ENCODE assay signal across 8 cellular contexts in genomic region chr7:101153969-101154692, GRCh38. TPM values are rescaled to one million over a fixed set of nuclear protein-coding genes. Genes with fewer than 3 reads are reported as not detected.
DNase-seq lines count a peak whose midpoint lies in the region; ATAC-seq lines count a peak whose summit lies in the region.

TSS of gene AP1S1 (plus strand) at chr7:101154476. CDS start at chr7:101154515, 39 bp downstream.

- H3K36me3 Mint-ChIP-seq in naive B cell = peaks cover 0 to 2% of the 10 kb centered on the region in 2 donors
- peaks cover 22% of the 10 kb centered on the region for H3K36me3 Mint-ChIP-seq in stimulated activated effector memory CD8-positive, alpha-beta T cell treated with anti-CD3 and anti-CD28 coated beads, Interleukin-12 subunit alpha, Interleukin-12 subunit beta, amount 100 ng/mL, for 72 hours

- DNase-seq in DMS153 (lab: John Stamatoyannopoulos, UW) = peak; percentile 97
- DNase-seq in LHCN-M2 (ENCODE audit: low read depth) = peak; percentile 96
- peak; percentile 99 for DNase-seq in RPMI8226
- DNase-seq in activated T-helper 1 cell treated with anti-CD3 and anti-CD28 coated beads, Interleukin-2, amount 50 U/mL, for 16 hours (ENCODE audit: low read depth in 1 of 2, low spot score in 1 of 2) = peak; percentile 77 to 85
- peak; percentile 94 for DNase-seq in fibroblast of gingiva (ENCODE audit: low read depth)
- DNase-seq in naive B cell = peak; percentile 83
- peak; percentile 77 to 92 for DNase-seq in stimulated activated effector memory CD8-positive, alpha-beta T cell treated with anti-CD3 and anti-CD28 coated beads, Interleukin-12 subunit alpha, Interleukin-12 subunit beta, amount 100 ng/mL, for 72 hours (ENCODE audit: low spot score in 2 of 2)

- peak within 1 kb of the TSS; percentile 42 to 97 (median 81) for H3K27ac Mint-ChIP-seq in naive B cell
- H3K27ac Mint-ChIP-seq in stimulated activated effector memory CD8-positive, alpha-beta T cell treated with anti-CD3 and anti-CD28 coated beads, Interleukin-12 subunit alpha, Interleukin-12 subunit beta, amount 100 ng/mL, for 72 hours = peak within 1 kb of the TSS; percentile 90

- H3K4me3 Mint-ChIP-seq in naive B cell = peak within 1 kb of the TSS; percentile 70 to 94 (median 89)
- H3K4me3 Mint-ChIP-seq in stimulated activated effector memory CD8-positive, alpha-beta T cell treated with anti-CD3 and anti-CD28 coated beads, Interleukin-12 subunit alpha, Interleukin-12 subunit beta, amount 100 ng/mL, for 72 hours = peak within 1 kb of the TSS; percentile 74

- H3K27me3 Mint-ChIP-seq in naive B cell = peaks cover 6 to 8% (median 7%) of the 10 kb centered on the region in 3 donors

- H3K4me1 Mint-ChIP-seq in naive B cell = peaks cover 13 to 22% (median 20%) of the 10 kb centered on the region in 3 donors
- H3K4me1 Mint-ChIP-seq in stimulated activated effector memory CD8-positive, alpha-beta T cell treated with anti-CD3 and anti-CD28 coated beads, Interleukin-12 subunit alpha, Interleukin-12 subunit beta, amount 100 ng/mL, for 72 hours = peaks cover 17% of the 10 kb centered on the region

- ATAC-seq in GM21825 (IDR thresholded peaks at IDR 0.05; ENCODE audit: unreplicated experiment) (peak; percentile 68), naive B cell (ENCODE audit: low read depth in 2 of 2) (peak; percentile 87 to 92)
- ATAC-seq in stimulated activated effector memory CD8-positive, alpha-beta T cell treated with anti-CD3 and anti-CD28 coated beads, Interleukin-12 subunit alpha, Interleukin-12 subunit beta, amount 100 ng/mL, for 72 hours = peak; percentile 91

- H3K9me3 Mint-ChIP-seq in naive B cell = peaks cover 0 to 1% (median 0%) of the 10 kb centered on the region in 7 donors
- H3K9me3 Mint-ChIP-seq in stimulated activated effector memory CD8-positive, alpha-beta T cell treated with anti-CD3 and anti-CD28 coated beads, Interleukin-12 subunit alpha, Interleukin-12 subunit beta, amount 100 ng/mL, for 72 hours = no peaks in the 10 kb centered on the region

RNA-seq across cellular contexts. Expression of gene AP1S1, which starts in this region (rescaled TPM):
- total RNA-seq in LHCN-M2 (2014; rRNA removed) = 286 and 412 TPM in 2 replicates
- polyA plus RNA-seq in LHCN-M2 (2012) = 339 TPM
- polyA plus RNA-seq in naive B cell (ENCODE audit: low read depth in 6 of 6) = 10 to 100 TPM in 1 of 6 donors, 1 to 10 TPM in 5; 3.7 to 10.3 (median 4.9) TPM

Comparison
In these comparisons a context has a peak if more than half of its experiments do, and no peak if none do; other contexts are left out.
1. Peak in every context shown above with its lines: DNase-seq and ATAC-seq.